In genomic region chr1:29838738-29839320, GRCh38 we compare ENCODE assay signal across 17 cellular contexts.
DNase-seq lines count a peak whose midpoint lies in the region; ATAC-seq, FAIRE-seq and TF ChIP-seq lines count a peak whose summit lies in the region.
"Had no signal": no experiment of that assay in that cellular context is flagged by ENCODE, and none has a peak within 500 bp of the region (broad histone marks: within the 10 kb centered on the region; RNA-seq: fewer than 3 reads in every experiment).

No MANE protein-coding gene starts in this region.

- TF ChIP-seq RAD21 in A549 (conservative IDR thresholded peaks at IDR 0.05 in 1 of 2, IDR thresholded peaks at IDR 0.05 in 1 of 2), result no peak

- H3K9me3 ChIP-seq in A549 (peaks cover 9% of the 10 kb centered on the region; the same call in 2 of the 3 replicates), right cardiac atrium (ENCODE audit: control insufficient read depth, low read length) (peaks cover 2% of the 10 kb centered on the region)

- CTCF ChIA-PET in A549 (lab: Yijun Ruan, JAX), result interaction anchor here (1.0 to 1.2 kb wide), 2 partner anchors 11 to 542 kb away, joined by 3 to 4 read pairs; no protein-coding TSS in a partner anchor

- H3K4me2 ChIP-seq in A549, result no peak overlapping the region

- H3K27me3 ChIP-seq in right cardiac atrium (ENCODE audit: control insufficient read depth, insufficient read depth), result no peaks in the 10 kb centered on the region

- H3K9me3 Mint-ChIP-seq in osteocyte (ENCODE audit: unreplicated experiment), result peaks cover 17% of the 10 kb centered on the region

- ATAC-seq in A549 (no peak), right cardiac atrium (no peak), HG03280 (IDR thresholded peaks at IDR 0.05; ENCODE audit: unreplicated experiment) (no peak)
- ATAC-seq: CD8-positive, alpha-beta T cell had no signal

- H3K4me1 ChIP-seq in A549 (no peaks in the 10 kb centered on the region), right cardiac atrium (ENCODE audit: control insufficient read depth, insufficient read depth, low read length) (no peaks in the 10 kb centered on the region)
- H3K4me1 ChIP-seq: HAP-1 had no signal

- no peak for TF ChIP-seq POLR2A in A549 (IDR thresholded peaks at IDR 0.05; ENCODE audit: low read length)

- TF ChIP-seq CTCF in A549 (IDR thresholded peaks at IDR 0.05) (no peak), coronary artery (IDR thresholded peaks at IDR 0.05) (no peak), osteocyte (IDR thresholded peaks at IDR 0.05) (no peak)

- H3K4me3 Mint-ChIP-seq in osteocyte (ENCODE audit: unreplicated experiment), result no peak overlapping the region
- H3K4me3 Mint-ChIP-seq: CD14-positive monocyte; CD8-positive, alpha-beta T cell; HFFc6 had no signal

- H3K27ac Mint-ChIP-seq in osteocyte (ENCODE audit: unreplicated experiment), result no peak overlapping the region
- H3K27ac Mint-ChIP-seq: CD14-positive monocyte; CD8-positive, alpha-beta T cell; HFFc6 had no signal

- DNase-seq in A549 (ENCODE audit: low read depth in 1 of 2, low spot score in 1 of 2) (no peak), D341Med (ENCODE audit: low spot score) (peak; percentile 3), coronary artery (ENCODE audit: low spot score) (peak; percentile 55), osteocyte (ENCODE audit: extremely low spot score, unreplicated experiment) (peak; percentile 23), right cardiac atrium (no peak), mucosa of gallbladder (ENCODE audit: low spot score) (no peak)
- DNase-seq: COR-L47, DND-41, GDM1, HFFc6 had no signal

- no peak overlapping the region for H3K4me3 ChIP-seq in A549
- no peak overlapping the region for H3K4me3 ChIP-seq in coronary artery
- H3K4me3 ChIP-seq in right cardiac atrium (ENCODE audit: low read length), result no peak overlapping the region
- H3K4me3 ChIP-seq: HAP-1 had no signal

- H3K36me3 Mint-ChIP-seq in osteocyte (ENCODE audit: unreplicated experiment), result no peaks in the 10 kb centered on the region
- H3K36me3 Mint-ChIP-seq: CD14-positive monocyte; CD8-positive, alpha-beta T cell had no signal

- no peaks in the 10 kb centered on the region for H3K4me1 Mint-ChIP-seq in osteocyte (ENCODE audit: unreplicated experiment)
- H3K4me1 Mint-ChIP-seq: CD14-positive monocyte had no signal

- H3K27ac ChIP-seq in A549 (no peak overlapping the region), coronary artery (no peak overlapping the region), right cardiac atrium (ENCODE audit: low read length) (no peak overlapping the region)
- H3K27ac ChIP-seq: HL-60 had no signal

- intact Hi-C loops in right cardiac atrium (cut with DNase I), result no loop called here

- WGBS in A549 (ENCODE audit: missing lambda C conversion rate), result 42% methylated on average over 3 of the region's 3 CpGs
- 75% methylated on average over 3 of the region's 3 CpGs for WGBS in right cardiac atrium

- no peak for FAIRE-seq in A549 (lab: Jason Lieb, UNC)
- FAIRE-seq: GM12892, H1 had no signal

- POLR2A ChIA-PET in A549 (lab: Yijun Ruan, JAX), result no interaction called here

- H3K27me3 Mint-ChIP-seq in osteocyte (ENCODE audit: unreplicated experiment), result no peaks in the 10 kb centered on the region

- TF ChIP-seq EP300 in A549 (IDR thresholded peaks at IDR 0.05), result no peak

TF ChIP-seq in A549, 52 proteins besides CTCF, POLR2A, EP300 and RAD21:
- TF ChIP-seq PHF8 (IDR thresholded peaks at IDR 0.05; ENCODE audit: borderline replicate concordance, low read depth), result no peak
- peak; percentile 20 for TF ChIP-seq MAFK (IDR thresholded peaks at IDR 0.05; ENCODE audit: partially characterized antibody)

Comparison
In these comparisons a context has a peak if more than half of its experiments do, and no peak if none do; other contexts are left out.
1. DNase-seq: peak in D341Med (single experiment), coronary artery (single experiment) and osteocyte (single experiment); none in A549 (0 of 2), right cardiac atrium (0 of 3) and mucosa of gallbladder (single experiment).